Comparison of ENCODE assay signal across 26 cellular contexts in genomic region chrX:104833401-104833800, GRCh38.
"Had no signal": no experiment of that assay in that cellular context is flagged by ENCODE, and none has a peak within 500 bp of the region (broad histone marks: within the 10 kb centered on the region; RNA-seq: fewer than 3 reads in every experiment).

No MANE protein-coding gene starts in this region.

- H3K9me3 ChIP-seq: adrenal gland, ascending aorta, esophagus squamous epithelium, left ventricle myocardium inferior, ovary, thyroid gland had no signal

- H3K27me3 ChIP-seq: ascending aorta, hepatocyte, ovary, right atrium auricular region, thyroid gland had no signal

- H3K4me2 ChIP-seq: hepatocyte had no signal

- DNase-seq: activated CD4-positive, alpha-beta T cell treated with anti-CD3 and anti-CD28 coated beads, Interleukin-2, amount 10 ng/mL, durations not matched to agents 7 days and 5 days; activated CD4-positive, CD25-positive, alpha-beta regulatory T cell treated with anti-CD3 and anti-CD28 coated beads, Interleukin-2, amount 50 U/mL, for 72 hours; activated CD8-positive, alpha-beta T cell treated with anti-CD3 and anti-CD28 coated beads, Interleukin-2, amount 10 ng/mL, durations not matched to agents 7 days and 5 days; activated T-cell treated with anti-CD3 and anti-CD28 coated beads, Interleukin-2, amount 50 U/mL, for 1 hour; adrenal gland; cerebellar nuclear complex; endodermal cell; esophagus squamous epithelium; glutamatergic neuron; immature natural killer cell; kidney glomerular epithelial cell; left ventricle myocardium inferior; ovary; psoas muscle; stimulated activated CD4-positive, alpha-beta T cell treated with anti-CD3 and anti-CD28 coated beads, Interleukin-4, amount 100 ng/mL, for 24 hours; stimulated activated naive CD4-positive, alpha-beta T cell treated with Interleukin-2 at 50 U/mL for 16 hours; T-helper 1 cell; thyroid gland; WERI-Rb-1 had no signal

- H3K4me1 ChIP-seq: adrenal gland, ascending aorta, esophagus squamous epithelium, left ventricle myocardium inferior, psoas muscle, right atrium auricular region, thyroid gland had no signal

- H3K4me3 ChIP-seq: adrenal gland, ascending aorta, coronary artery, esophagus squamous epithelium, hepatocyte, left ventricle myocardium inferior, ovary, psoas muscle, right atrium auricular region, thyroid gland had no signal

- H3K36me3 ChIP-seq: adrenal gland, ascending aorta, esophagus squamous epithelium, left ventricle myocardium inferior, ovary, right atrium auricular region, thyroid gland, WERI-Rb-1 had no signal

- H3K79me2 ChIP-seq: hepatocyte had no signal

- ATAC-seq: activated CD8-positive, alpha-beta T cell treated with anti-CD3 and anti-CD28 coated beads, Interleukin-2, amount 10 ng/mL, durations not matched to agents 7 days and 5 days; activated naive CD4-positive, alpha-beta T cell treated with anti-CD3 and anti-CD28 coated beads, Interleukin-2, amount 50 U/mL, for 72 hours; activated T-helper 17 cell treated with anti-CD3 and anti-CD28 coated beads, Interleukin-2, amount 50 U/mL, for 72 hours; natural killer cell treated with Interleukin-12 subunit alpha and Interleukin-12 subunit beta and Interleukin-15 and Interleukin-18, amount 100 ng/mL, for 72 hours; psoas muscle had no signal

- H2AFZ ChIP-seq: hepatocyte had no signal

- H3K27ac ChIP-seq: adrenal gland, ascending aorta, coronary artery, esophagus squamous epithelium, hepatocyte, left ventricle myocardium inferior, ovary, psoas muscle, right atrium auricular region, thyroid gland, WERI-Rb-1 had no signal
